8 cellular contexts compared by ENCODE assay signal in genomic region chr13:41004875-41005693, GRCh38.
DNase-seq lines count a peak whose midpoint lies in the region; ATAC-seq lines count a peak whose summit lies in the region.

No MANE protein-coding gene starts in this region.

- peak overlapping the region; percentile 91 for H3K27ac Mint-ChIP-seq in activated naive CD8-positive, alpha-beta T cell
- H3K27ac Mint-ChIP-seq in stimulated activated naive CD8-positive, alpha-beta T cell treated with anti-CD3 and anti-CD28 coated beads, Interleukin-15, Interleukin-2, amounts not matched to agents 100 ng/mL and 50 ng/mL, for 24 hours, result peak overlapping the region; percentile 94

- peak; percentile 87 for DNase-seq in GDM1 (lab: John Stamatoyannopoulos, UW)
- peak; percentile 94 for DNase-seq in KBM-7
- no peak for DNase-seq in amygdala (lab: John Stamatoyannopoulos, UW)
- DNase-seq in NCI-H146 (lab: John Stamatoyannopoulos, UW), result no peak
- DNase-seq in HK-2 (ENCODE audit: unreplicated experiment), result no peak

- peak overlapping the region; percentile 62 for H3K4me3 Mint-ChIP-seq in activated naive CD8-positive, alpha-beta T cell
- peak overlapping the region; percentile 73 for H3K4me3 Mint-ChIP-seq in stimulated activated naive CD8-positive, alpha-beta T cell treated with anti-CD3 and anti-CD28 coated beads, Interleukin-15, Interleukin-2, amounts not matched to agents 100 ng/mL and 50 ng/mL, for 24 hours

- H3K9me3 Mint-ChIP-seq in activated naive CD8-positive, alpha-beta T cell (ENCODE audit: low read depth), result no peaks in the 10 kb centered on the region
- no peaks in the 10 kb centered on the region for H3K9me3 Mint-ChIP-seq in stimulated activated naive CD8-positive, alpha-beta T cell treated with anti-CD3 and anti-CD28 coated beads, Interleukin-15, Interleukin-2, amounts not matched to agents 100 ng/mL and 50 ng/mL, for 24 hours

- peaks cover 72% of the 10 kb centered on the region for H3K4me1 Mint-ChIP-seq in activated naive CD8-positive, alpha-beta T cell (ENCODE audit: low read depth)
- peaks cover 74% of the 10 kb centered on the region for H3K4me1 Mint-ChIP-seq in stimulated activated naive CD8-positive, alpha-beta T cell treated with anti-CD3 and anti-CD28 coated beads, Interleukin-15, Interleukin-2, amounts not matched to agents 100 ng/mL and 50 ng/mL, for 24 hours (ENCODE audit: low read depth)

- in situ Hi-C loops in KBM-7 (cut with MboI; ENCODE audit: low pct_unique_long_range_greater_than_20kb, low sequenced_read_pairs), result no loop called here

- ATAC-seq in GM21576 (IDR thresholded peaks at IDR 0.05; ENCODE audit: unreplicated experiment), result peak; percentile 65

- peaks cover 4% of the 10 kb centered on the region for H3K36me3 Mint-ChIP-seq in activated naive CD8-positive, alpha-beta T cell
- peaks cover 24% of the 10 kb centered on the region for H3K36me3 Mint-ChIP-seq in stimulated activated naive CD8-positive, alpha-beta T cell treated with anti-CD3 and anti-CD28 coated beads, Interleukin-15, Interleukin-2, amounts not matched to agents 100 ng/mL and 50 ng/mL, for 24 hours (ENCODE audit: low read depth)

- no peaks in the 10 kb centered on the region for H3K27me3 Mint-ChIP-seq in activated naive CD8-positive, alpha-beta T cell
- no peaks in the 10 kb centered on the region for H3K27me3 Mint-ChIP-seq in stimulated activated naive CD8-positive, alpha-beta T cell treated with anti-CD3 and anti-CD28 coated beads, Interleukin-15, Interleukin-2, amounts not matched to agents 100 ng/mL and 50 ng/mL, for 24 hours

Comparison
In these comparisons a context has a peak if more than half of its experiments do, and no peak if none do; other contexts are left out.
1. DNase-seq: peak in GDM1 (single experiment) and KBM-7 (single experiment); none in amygdala (0 of 56), NCI-H146 (single experiment) and HK-2 (single experiment).